24 cellular contexts compared by ENCODE assay signal in genomic region chr18:59528866-59529265, GRCh38.
DNase-seq lines count a peak whose midpoint lies in the region; ATAC-seq and TF ChIP-seq lines count a peak whose summit lies in the region.
"Had no signal": no experiment of that assay in that cellular context is flagged by ENCODE, and none has a peak within 500 bp of the region (broad histone marks: within the 10 kb centered on the region; RNA-seq: fewer than 3 reads in every experiment).

No MANE protein-coding gene starts in this region.

- no peaks in the 10 kb centered on the region for H3K79me1 ChIP-seq in neuronal stem cell (ENCODE audit: low read depth, low read length)

- DNase-seq in ELF-1 (ENCODE audit: low read depth, low spot score): peak; percentile 89
- DNase-seq in islet precursor cell: peak; percentile 84
- no peak for DNase-seq in neuronal stem cell (ENCODE audit: low spot score)
- no peak for DNase-seq in aorta
- no peak for DNase-seq in HFFc6
- DNase-seq: ACHN; BE2C; C1 segment of cervical spinal cord; CD4-positive, alpha-beta memory T cell; CD4-positive, CD25-positive, alpha-beta regulatory T cell; CD8-positive, alpha-beta memory T cell; COR-L47; DMS 273 treated with DMSO at 0.1 percent for 48 hours; DMS153; DMS53; DMS79; DND-41; EL; GF-D8 had no signal

- H3K27ac ChIP-seq in neuronal stem cell (replicated peaks; ENCODE audit: low read length) (no peak overlapping the region), aorta (ENCODE audit: low read depth in 1 of 2, low read length in 2 of 2) (no peak overlapping the region)
- H3K27ac ChIP-seq: 22Rv1, BLaER1 had no signal

- H3K4me2 ChIP-seq in neuronal stem cell (ENCODE audit: insufficient read depth, low read length, poor library complexity, severe bottlenecking): no peak overlapping the region
- H3K4me2 ChIP-seq: BLaER1 had no signal

- no peak for TF ChIP-seq CTCF in HFFc6 (IDR thresholded peaks at IDR 0.05)

- H3K27me3 ChIP-seq in neuronal stem cell (ENCODE audit: control insufficient read depth in 3 of 3, insufficient read depth in 3 of 3, low read depth in 1 of 3, low read length in 3 of 3) (no peaks in the 10 kb centered on the region), aorta (ENCODE audit: control insufficient read depth in 1 of 2, insufficient read depth in 2 of 2, low read length in 1 of 2) (no peaks in the 10 kb centered on the region)
- H3K27me3 ChIP-seq: BE2C, BLaER1 had no signal

- H3K4me3 ChIP-seq in neuronal stem cell (ENCODE audit: low read length in 2 of 2) (no peak overlapping the region), aorta (ENCODE audit: low read length in 2 of 2) (no peak overlapping the region)
- H3K4me3 ChIP-seq: BLaER1 had no signal

- no peak overlapping the region for H3K9ac ChIP-seq in neuronal stem cell (ENCODE audit: low read depth, low read length, poor library complexity)
- H3K9ac ChIP-seq: BLaER1 had no signal

- no peaks in the 10 kb centered on the region; the same call in none of the 2 replicates for H3K9me3 Mint-ChIP-seq in HFFc6

- no peak overlapping the region for H3K23ac ChIP-seq in neuronal stem cell (ENCODE audit: low read depth, low read length, poor library complexity)

- no peak overlapping the region for H2AFZ ChIP-seq in neuronal stem cell (ENCODE audit: low read length)

- H3K18ac ChIP-seq in neuronal stem cell (ENCODE audit: low read length): peak overlapping the region; percentile 80

- no peak overlapping the region for H3K14ac ChIP-seq in neuronal stem cell (ENCODE audit: low read length)

- H2BK15ac ChIP-seq in neuronal stem cell (ENCODE audit: low read length): no peak overlapping the region

- ATAC-seq in aorta (ENCODE audit: low FRiP score): peak; percentile 38
- ATAC-seq in HG03342 (IDR thresholded peaks at IDR 0.05; ENCODE audit: unreplicated experiment): no peak
- ATAC-seq in GM19452 (IDR thresholded peaks at IDR 0.05; ENCODE audit: unreplicated experiment): no peak

- intact Hi-C loops in aorta (cut with DNase I): no loop called here

- no peak overlapping the region for H3K4ac ChIP-seq in neuronal stem cell (ENCODE audit: low read length)

- H3K9me3 ChIP-seq in neuronal stem cell (replicated peaks in 1 of 2; ENCODE audit: control insufficient read depth in 2 of 2, insufficient read depth in 1 of 2, low read depth in 1 of 2, low read length in 2 of 2) (no peaks in the 10 kb centered on the region), aorta (ENCODE audit: control insufficient read depth, low read length) (peaks cover 1% of the 10 kb centered on the region)
- H3K9me3 ChIP-seq: BE2C had no signal

- no peak overlapping the region for H3K27ac Mint-ChIP-seq in HFFc6
- H3K27ac Mint-ChIP-seq: CD14-positive monocyte; CD4-positive, alpha-beta memory T cell; CD4-positive, CD25-positive, alpha-beta regulatory T cell; CD8-positive, alpha-beta memory T cell had no signal

- H3K36me3 Mint-ChIP-seq in HFFc6 (ENCODE audit: low read depth): peaks cover 25% of the 10 kb centered on the region; the same call in 1 of the 2 replicates
- H3K36me3 Mint-ChIP-seq: CD14-positive monocyte; CD4-positive, alpha-beta memory T cell; CD4-positive, CD25-positive, alpha-beta regulatory T cell; CD8-positive, alpha-beta memory T cell had no signal

- H3K27me3 Mint-ChIP-seq in HFFc6 (ENCODE audit: insufficient read depth): no peaks in the 10 kb centered on the region; the same call in 1 of the 2 replicates

- no CpG with 5 or more reads among the region's 8 CpGs for WGBS in neuronal stem cell (ENCODE audit: extremely low coverage in 2 of 2, insufficient read length in 2 of 2, insufficient replicate concordance in 1 of 2), 2 donors
- WGBS in aorta, 2 donors: 87 to 88% methylated on average over 8 of the region's 8 CpGs

- no peak overlapping the region for H4K8ac ChIP-seq in neuronal stem cell (ENCODE audit: low read depth, low read length)

- H3K36me3 ChIP-seq in neuronal stem cell (replicated peaks in 1 of 2; ENCODE audit: control insufficient read depth in 2 of 2, insufficient read depth in 2 of 2, low read length in 2 of 2): no peaks in the 10 kb centered on the region
- H3K36me3 ChIP-seq in aorta (ENCODE audit: control insufficient read depth in 1 of 2, insufficient read depth in 2 of 2, low read length in 1 of 2): no peaks in the 10 kb centered on the region
- H3K36me3 ChIP-seq: BE2C, BLaER1 had no signal

- H3K4me3 Mint-ChIP-seq in HFFc6: no peak overlapping the region
- H3K4me3 Mint-ChIP-seq: CD14-positive monocyte; CD4-positive, alpha-beta memory T cell; CD4-positive, CD25-positive, alpha-beta regulatory T cell; CD8-positive, alpha-beta memory T cell had no signal

- H2BK120ac ChIP-seq in neuronal stem cell (ENCODE audit: low read depth, low read length): no peak overlapping the region

- H2BK5ac ChIP-seq in neuronal stem cell (ENCODE audit: low read length): peak overlapping the region; percentile 35

- H2BK12ac ChIP-seq in neuronal stem cell (ENCODE audit: low read length): no peak overlapping the region

- peaks cover 2% of the 10 kb centered on the region for H3K4me1 Mint-ChIP-seq in HFFc6 (ENCODE audit: low read depth)
- H3K4me1 Mint-ChIP-seq: CD14-positive monocyte; CD4-positive, alpha-beta memory T cell; CD4-positive, CD25-positive, alpha-beta regulatory T cell; CD8-positive, alpha-beta memory T cell had no signal

- H2AK5ac ChIP-seq in neuronal stem cell (ENCODE audit: low read depth, low read length): no peak overlapping the region

- H3K4me1 ChIP-seq in neuronal stem cell (ENCODE audit: control insufficient read depth in 2 of 2, insufficient read depth in 1 of 2, low read depth in 1 of 2, low read length in 2 of 2) (peaks cover 0 to 2% of the 10 kb centered on the region in 2 donors), aorta (ENCODE audit: control insufficient read depth in 1 of 2, insufficient read depth in 2 of 2, low read length in 2 of 2) (no peaks in the 10 kb centered on the region)
- H3K4me1 ChIP-seq: BE2C, BLaER1 had no signal

- H4K91ac ChIP-seq in neuronal stem cell (ENCODE audit: low read depth, low read length, poor library complexity): no peak overlapping the region

Comparison
In these comparisons a context has a peak if more than half of its experiments do, and no peak if none do; other contexts are left out.
1. DNase-seq: peak in ELF-1 (single experiment) and islet precursor cell (single experiment); none in neuronal stem cell (single experiment), aorta (0 of 2) and HFFc6 (single experiment).